In the genomic region with DNA sequence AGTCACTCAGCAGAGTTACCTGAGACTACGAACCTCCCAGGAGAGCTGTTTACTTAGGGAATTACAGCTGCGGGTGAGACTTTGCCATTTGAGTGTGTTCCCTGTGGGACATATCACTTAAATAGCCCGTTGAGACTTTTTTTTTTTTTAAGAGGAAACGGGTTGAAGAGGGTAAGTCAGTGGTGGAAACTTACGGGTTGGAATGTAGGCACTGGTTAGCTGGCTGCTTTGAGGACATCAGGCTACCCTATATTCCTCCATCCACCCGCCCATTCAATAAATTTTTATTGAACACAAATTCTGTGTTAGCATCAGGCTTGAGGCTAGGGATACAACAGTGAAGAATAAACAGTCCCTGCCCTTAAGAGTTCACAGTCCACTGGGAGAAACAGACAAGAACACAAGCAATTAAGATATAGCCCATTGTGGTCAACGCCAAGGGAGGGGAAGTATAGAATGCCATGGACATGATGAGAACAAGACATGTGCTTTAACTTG, we compare ENCODE assay signal across 1 cellular context.
TF ChIP-seq lines count a peak whose summit lies in the region.

No MANE protein-coding gene starts in this region.

TF ChIP-seq in HEK293, 187 proteins besides CTCF, POLR2A, EP300 and RAD21 (continued from another document):
- TF ChIP-seq, protein P1, sequence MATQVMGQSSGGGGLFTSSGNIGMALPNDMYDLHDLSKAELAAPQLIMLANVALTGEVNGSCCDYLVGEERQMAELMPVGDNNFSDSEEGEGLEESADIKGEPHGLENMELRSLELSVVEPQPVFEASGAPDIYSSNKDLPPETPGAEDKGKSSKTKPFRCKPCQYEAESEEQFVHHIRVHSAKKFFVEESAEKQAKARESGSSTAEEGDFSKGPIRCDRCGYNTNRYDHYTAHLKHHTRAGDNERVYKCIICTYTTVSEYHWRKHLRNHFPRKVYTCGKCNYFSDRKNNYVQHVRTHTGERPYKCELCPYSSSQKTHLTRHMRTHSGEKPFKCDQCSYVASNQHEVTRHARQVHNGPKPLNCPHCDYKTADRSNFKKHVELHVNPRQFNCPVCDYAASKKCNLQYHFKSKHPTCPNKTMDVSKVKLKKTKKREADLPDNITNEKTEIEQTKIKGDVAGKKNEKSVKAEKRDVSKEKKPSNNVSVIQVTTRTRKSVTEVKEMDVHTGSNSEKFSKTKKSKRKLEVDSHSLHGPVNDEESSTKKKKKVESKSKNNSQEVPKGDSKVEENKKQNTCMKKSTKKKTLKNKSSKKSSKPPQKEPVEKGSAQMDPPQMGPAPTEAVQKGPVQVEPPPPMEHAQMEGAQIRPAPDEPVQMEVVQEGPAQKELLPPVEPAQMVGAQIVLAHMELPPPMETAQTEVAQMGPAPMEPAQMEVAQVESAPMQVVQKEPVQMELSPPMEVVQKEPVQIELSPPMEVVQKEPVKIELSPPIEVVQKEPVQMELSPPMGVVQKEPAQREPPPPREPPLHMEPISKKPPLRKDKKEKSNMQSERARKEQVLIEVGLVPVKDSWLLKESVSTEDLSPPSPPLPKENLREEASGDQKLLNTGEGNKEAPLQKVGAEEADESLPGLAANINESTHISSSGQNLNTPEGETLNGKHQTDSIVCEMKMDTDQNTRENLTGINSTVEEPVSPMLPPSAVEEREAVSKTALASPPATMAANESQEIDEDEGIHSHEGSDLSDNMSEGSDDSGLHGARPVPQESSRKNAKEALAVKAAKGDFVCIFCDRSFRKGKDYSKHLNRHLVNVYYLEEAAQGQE (tag by site-specific recombination; IDR thresholded peaks at IDR 0.05): no peak
- TF ChIP-seq FEZF1 (tag by site-specific recombination; IDR thresholded peaks at IDR 0.05): peak; percentile 53; the same call in 1 of the 2 replicates
